In genomic region chr12:39619316-39619659, GRCh38 we compare ENCODE assay signal across 8 cellular contexts. TPM values are rescaled to one million over a fixed set of nuclear protein-coding genes. Genes with fewer than 3 reads are reported as not detected.
DNase-seq lines count a peak whose midpoint lies in the region; ATAC-seq and TF ChIP-seq lines count a peak whose summit lies in the region.

No MANE protein-coding gene starts in this region.

- peak overlapping the region; percentile 46; the same call in 1 of the 2 replicates for H3K9ac ChIP-seq in DND-41 (ENCODE audit: low read depth, low read length)
- H3K9ac ChIP-seq in HUES48 (ENCODE audit: low read depth, low read length), result no peak overlapping the region

- peaks cover 4% of the 10 kb centered on the region for H3K36me3 Mint-ChIP-seq in activated T-helper 17 cell treated with anti-CD3 and anti-CD28 coated beads, Interleukin-2, amount 50 U/mL, for 72 hours (ENCODE audit: low read depth)

- H3K27ac Mint-ChIP-seq in activated T-helper 17 cell treated with anti-CD3 and anti-CD28 coated beads, Interleukin-2, amount 50 U/mL, for 72 hours, result no peak overlapping the region

- peak overlapping the region; percentile 62; the same call in 1 of the 2 replicates for H3K27ac ChIP-seq in DND-41 (ENCODE audit: low read length)
- no peak overlapping the region for H3K27ac ChIP-seq in HUES48 (ENCODE audit: low read depth, low read length)
- peak overlapping the region; percentile 37 for H3K27ac ChIP-seq in substantia nigra (ENCODE audit: low read depth, low read length, poor library complexity, severe bottlenecking)

- DNase-seq in DND-41 (no peak), hippocampal formation (lab: John Stamatoyannopoulos, UW) (peak; percentile 62 to 82), substantia nigra (lab: John Stamatoyannopoulos, UW) (peak in 16 of 49 donors; percentile 10 to 85 (median 48)), HUDEP-2 (lab: John Stamatoyannopoulos, UW; ENCODE audit: unreplicated experiment in 76 of 76) (no peak), SW 1271 (lab: John Stamatoyannopoulos, UW) (no peak)

- ATAC-seq in DND-41 (ENCODE audit: insufficient read depth, low read depth) (peak; percentile 28; the same call in 2 of the 3 replicates), GM21447 (IDR thresholded peaks at IDR 0.05; ENCODE audit: unreplicated experiment) (peak; percentile 19)
- ATAC-seq in activated T-helper 17 cell treated with anti-CD3 and anti-CD28 coated beads, Interleukin-2, amount 50 U/mL, for 72 hours (replicated peaks), result peak; percentile 6

- H3K79me2 ChIP-seq in DND-41 (ENCODE audit: insufficient read depth, low read length), result no peaks in the 10 kb centered on the region

- peak overlapping the region; percentile 44 to 61; a peak in 3 of 4 replicates for H3K4me3 ChIP-seq in DND-41 (ENCODE audit: low read depth in 1 of 2, low read length in 2 of 2)
- peak overlapping the region; percentile 60 for H3K4me3 ChIP-seq in HUES48 (ENCODE audit: low read depth, low read length)

- H3K4me1 Mint-ChIP-seq in activated T-helper 17 cell treated with anti-CD3 and anti-CD28 coated beads, Interleukin-2, amount 50 U/mL, for 72 hours, result peaks cover 8% of the 10 kb centered on the region

- peak overlapping the region; percentile 90 for H3K4me2 ChIP-seq in DND-41 (ENCODE audit: insufficient read depth, low read length)

- no peaks in the 10 kb centered on the region for H4K20me1 ChIP-seq in DND-41 (ENCODE audit: insufficient read depth, low read length)

- H3K27me3 ChIP-seq in DND-41 (ENCODE audit: insufficient read depth, low read length, poor library complexity) (no peaks in the 10 kb centered on the region), HUES48 (ENCODE audit: control insufficient read depth, insufficient read depth, low read length) (peaks cover 7% of the 10 kb centered on the region)

- no peaks in the 10 kb centered on the region for H3K9me3 Mint-ChIP-seq in activated T-helper 17 cell treated with anti-CD3 and anti-CD28 coated beads, Interleukin-2, amount 50 U/mL, for 72 hours

- H3K4me1 ChIP-seq in DND-41 (ENCODE audit: insufficient read depth, low read length) (peaks cover 28% of the 10 kb centered on the region), HUES48 (ENCODE audit: control insufficient read depth, insufficient read depth, low read length) (peaks cover 5% of the 10 kb centered on the region; the same call in 1 of the 2 replicates)

- H3K27me3 Mint-ChIP-seq in activated T-helper 17 cell treated with anti-CD3 and anti-CD28 coated beads, Interleukin-2, amount 50 U/mL, for 72 hours, result no peaks in the 10 kb centered on the region

- H3K9me3 ChIP-seq in DND-41 (ENCODE audit: insufficient read depth, low read length, severe bottlenecking), result no peaks in the 10 kb centered on the region
- H3K9me3 ChIP-seq in HUES48 (ENCODE audit: control insufficient read depth, insufficient read depth, low read length), result no peaks in the 10 kb centered on the region

- TF ChIP-seq CTCF in DND-41 (IDR thresholded peaks at IDR 0.05; ENCODE audit: borderline replicate concordance, extremely low read depth, low read length, poor library complexity, severe bottlenecking), result no peak

- H3K36me3 ChIP-seq in DND-41 (ENCODE audit: insufficient read depth, low read length) (no peaks in the 10 kb centered on the region), HUES48 (ENCODE audit: control insufficient read depth, insufficient read depth, low read length) (no peaks in the 10 kb centered on the region)

- H2AFZ ChIP-seq in DND-41 (ENCODE audit: low read depth, low read length), result peak overlapping the region; percentile 76

- H3K4me3 Mint-ChIP-seq in activated T-helper 17 cell treated with anti-CD3 and anti-CD28 coated beads, Interleukin-2, amount 50 U/mL, for 72 hours, result no peak overlapping the region

RNA-seq across cellular contexts. Expression of gene ABCD2, which starts 0.3 kb away (rescaled TPM):
- total RNA-seq in activated T-helper 17 cell treated with anti-CD3 and anti-CD28 coated beads, Interleukin-2, amount 50 U/mL, for 72 hours, result 1 to 10 TPM; 3.3 to 3.4 TPM

Comparison
In these comparisons a context has a peak if more than half of its experiments do, and no peak if none do; other contexts are left out.
1. DNase-seq: peak in hippocampal formation (2 of 2); none in DND-41 (single experiment), HUDEP-2 (0 of 76) and SW 1271 (0 of 2).
2. Peak in every context shown above with its lines, with median percentiles within 50 percentile points of each other: ATAC-seq.